8 cellular contexts compared by ENCODE assay signal in the genomic region with DNA sequence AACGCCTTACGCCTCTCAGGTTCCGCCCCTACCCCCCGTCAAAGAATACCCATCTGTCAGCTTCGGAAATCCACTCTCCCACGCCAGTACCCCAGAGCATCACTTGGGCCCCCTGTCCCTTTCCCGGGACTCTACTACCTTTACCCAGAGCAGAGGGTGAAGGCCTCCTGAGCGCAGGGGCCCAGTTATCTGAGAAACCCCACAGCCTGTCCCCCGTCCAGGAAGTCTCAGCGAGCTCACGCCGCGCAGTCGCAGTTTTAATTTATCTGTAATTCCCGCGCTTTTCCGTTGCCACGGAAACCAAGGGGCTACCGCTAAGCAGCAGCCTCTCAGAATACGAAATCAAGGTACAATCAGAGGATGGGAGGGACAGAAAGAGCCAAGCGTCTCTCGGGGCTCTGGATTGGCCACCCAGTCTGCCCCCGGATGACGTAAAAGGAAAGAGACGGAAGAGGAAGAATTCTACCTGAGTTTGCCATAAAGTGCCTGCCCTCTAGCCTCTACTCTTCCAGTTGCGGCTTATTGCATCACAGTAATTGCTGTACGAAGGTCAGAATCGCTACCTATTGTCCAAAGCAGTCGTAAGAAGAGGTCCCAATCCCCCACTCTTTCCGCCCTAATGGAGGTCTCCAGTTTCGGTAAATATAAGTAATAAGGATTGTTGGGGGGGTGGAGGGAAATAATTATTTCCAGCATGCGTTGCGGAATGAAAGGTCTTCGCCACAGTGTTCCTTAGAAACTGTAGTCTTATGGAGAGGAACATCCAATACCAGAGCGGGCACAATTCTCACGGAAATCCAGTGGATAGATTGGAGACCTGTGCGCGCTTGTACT. TPM values are rescaled to one million over a fixed set of nuclear protein-coding genes. Genes with fewer than 3 reads are reported as not detected.
DNase-seq lines count a peak whose midpoint lies in the region; ATAC-seq and FAIRE-seq lines count a peak whose summit lies in the region.

Gene BRCA1 (minus strand): TSS at position 232 of the 834 bp plus-strand sequence. CDS start 1,268 bp downstream, outside the sequence.

- peak within 1 kb of the TSS; percentile 99 for H3K4me3 Mint-ChIP-seq in activated CD4-positive, alpha-beta T cell treated with anti-CD3 and anti-CD28 coated beads for 36 hours

- no peaks in the 10 kb centered on the region for H3K27me3 Mint-ChIP-seq in activated CD4-positive, alpha-beta T cell treated with anti-CD3 and anti-CD28 coated beads for 36 hours

- peaks cover 41% of the 10 kb centered on the region for H3K36me3 Mint-ChIP-seq in activated CD4-positive, alpha-beta T cell treated with anti-CD3 and anti-CD28 coated beads for 36 hours (ENCODE audit: low read depth)

- ATAC-seq in HG03442 (IDR thresholded peaks at IDR 0.05; ENCODE audit: unreplicated experiment): peak; percentile 95
- ATAC-seq in activated CD4-positive, alpha-beta T cell treated with anti-CD3 and anti-CD28 coated beads for 36 hours: peak; percentile 99

- no peaks in the 10 kb centered on the region for H3K9me3 Mint-ChIP-seq in activated CD4-positive, alpha-beta T cell treated with anti-CD3 and anti-CD28 coated beads for 36 hours (ENCODE audit: low read depth)

- CTCF ChIA-PET in activated CD4-positive, alpha-beta T cell treated with anti-CD3 and anti-CD28 coated beads for 36 hours (lab: Charles Lee): interaction anchor here (0.6 to 1.2 kb wide), 4 partner anchors 47 to 211 kb away, joined by 3 to 9 read pairs (median 4); partner anchors contain the start of gene RPL27

- H3K27ac Mint-ChIP-seq in activated CD4-positive, alpha-beta T cell treated with anti-CD3 and anti-CD28 coated beads for 36 hours: peak within 1 kb of the TSS; percentile 99

- intact Hi-C loops in activated CD4-positive, alpha-beta T cell treated with anti-CD3 and anti-CD28 coated beads for 36 hours (cut with DNase I, micrococcal nuclease): loop anchor here (1.0 to 10.0 kb wide), 11 partner anchors 45 to 516 kb away; partner anchors contain the start of genes RPL27 (in 2 of the 2), AARSD1 (in 1 of the 2), CNTD1 (in 1 of the 2) and COA3 (in 1 of the 2)

- H3K4me1 Mint-ChIP-seq in activated CD4-positive, alpha-beta T cell treated with anti-CD3 and anti-CD28 coated beads for 36 hours: peaks cover 19% of the 10 kb centered on the region

- FAIRE-seq in colon (lab: Jason Lieb, UNC): peak; percentile 80

- peak; percentile 97 for DNase-seq in Ammon's horn (ENCODE audit: low spot score)
- peak; percentile 99 for DNase-seq in GM19238 (ENCODE audit: insufficient read length, low spot score)
- peak; percentile 99 to 100 for DNase-seq in NCI-H524 (lab: John Stamatoyannopoulos, UW)
- DNase-seq in activated CD4-positive, alpha-beta T cell treated with anti-CD3 and anti-CD28 coated beads for 36 hours: peak; percentile 97
- peak; percentile 99 for DNase-seq in kidney tubule cell (ENCODE audit: low spot score)
- peak; percentile 82 to 91 (median 87) for DNase-seq in stimulated activated CD4-positive, alpha-beta T cell treated with anti-CD3 and anti-CD28 coated beads, Interleukin-1b, Interleukin-23, amount 100 ng/mL, for 24 hours (ENCODE audit: low read depth in 4 of 4, low spot score in 1 of 4)

- POLR2A ChIA-PET in activated CD4-positive, alpha-beta T cell treated with anti-CD3 and anti-CD28 coated beads for 36 hours (lab: Charles Lee): interaction anchor here (0.7 to 2.9 kb wide), 4 partner anchors 46 to 190 kb away, joined by 3 to 20 read pairs (median 6); partner anchors contain the start of genes NBR1 and RPL27

RNA-seq across cellular contexts. Expression of gene BRCA1, which starts in this region (rescaled TPM):
- total RNA-seq in activated CD4-positive, alpha-beta T cell treated with anti-CD3 and anti-CD28 coated beads for 36 hours: 100 to 1,000 TPM in 1 of 2 experiments, 10 to 100 TPM in 1; 99.9 to 115 TPM

Comparison
In these comparisons a context has a peak if more than half of its experiments do, and no peak if none do; other contexts are left out.
1. Peak in every context shown above with its lines: DNase-seq and ATAC-seq.